Comparison of ENCODE assay signal across 1 cellular context in the genomic region with DNA sequence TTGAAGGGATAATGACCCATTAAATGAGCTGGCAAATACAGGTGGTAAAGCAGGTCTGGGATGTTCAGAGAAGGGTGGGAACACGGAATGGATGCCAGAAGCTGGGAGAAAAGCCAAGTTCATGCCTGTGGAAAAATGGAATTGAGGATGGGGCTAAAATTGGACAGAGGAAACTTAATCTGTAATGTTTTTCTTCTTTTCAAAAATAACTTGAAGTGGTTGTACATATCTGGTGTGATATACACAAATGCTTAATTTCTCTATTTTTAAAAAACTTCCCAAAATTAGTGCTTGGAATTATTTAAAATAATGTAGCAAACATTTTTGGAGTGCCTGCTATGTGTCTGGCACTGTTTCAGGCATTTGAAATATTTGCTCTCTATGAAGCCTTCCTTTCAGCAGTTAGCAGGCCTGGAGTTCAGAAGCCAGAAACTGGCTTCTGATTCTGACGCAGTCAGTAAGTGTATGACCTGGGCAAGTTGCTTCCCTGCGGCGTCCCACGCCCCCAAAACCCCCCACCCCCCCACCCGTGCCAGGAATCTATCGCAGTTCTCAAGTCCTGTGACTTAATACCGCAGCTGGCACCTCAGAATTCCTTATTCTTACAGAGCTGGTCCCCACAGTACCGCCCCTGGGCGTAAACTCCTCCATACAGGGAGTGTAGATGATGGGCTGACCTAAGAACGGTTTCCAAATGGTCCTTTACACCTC.
TF ChIP-seq lines count a peak whose summit lies in the region.

No MANE protein-coding gene starts in this region.

TF ChIP-seq in endothelial cell of umbilical vein, 7 proteins besides CTCF, POLR2A, EP300 and RAD21:
- TF ChIP-seq GATA2 (IDR thresholded peaks at IDR 0.05; ENCODE audit: insufficient read depth, insufficient read length, low read depth, low read length), result no peak
- TF ChIP-seq, protein P1, sequence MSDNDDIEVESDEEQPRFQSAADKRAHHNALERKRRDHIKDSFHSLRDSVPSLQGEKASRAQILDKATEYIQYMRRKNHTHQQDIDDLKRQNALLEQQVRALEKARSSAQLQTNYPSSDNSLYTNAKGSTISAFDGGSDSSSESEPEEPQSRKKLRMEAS (IDR thresholded peaks at IDR 0.05; ENCODE audit: insufficient read depth, insufficient read length), result no peak
